Comparison of ENCODE assay signal across 1 cellular context in the genomic region with DNA sequence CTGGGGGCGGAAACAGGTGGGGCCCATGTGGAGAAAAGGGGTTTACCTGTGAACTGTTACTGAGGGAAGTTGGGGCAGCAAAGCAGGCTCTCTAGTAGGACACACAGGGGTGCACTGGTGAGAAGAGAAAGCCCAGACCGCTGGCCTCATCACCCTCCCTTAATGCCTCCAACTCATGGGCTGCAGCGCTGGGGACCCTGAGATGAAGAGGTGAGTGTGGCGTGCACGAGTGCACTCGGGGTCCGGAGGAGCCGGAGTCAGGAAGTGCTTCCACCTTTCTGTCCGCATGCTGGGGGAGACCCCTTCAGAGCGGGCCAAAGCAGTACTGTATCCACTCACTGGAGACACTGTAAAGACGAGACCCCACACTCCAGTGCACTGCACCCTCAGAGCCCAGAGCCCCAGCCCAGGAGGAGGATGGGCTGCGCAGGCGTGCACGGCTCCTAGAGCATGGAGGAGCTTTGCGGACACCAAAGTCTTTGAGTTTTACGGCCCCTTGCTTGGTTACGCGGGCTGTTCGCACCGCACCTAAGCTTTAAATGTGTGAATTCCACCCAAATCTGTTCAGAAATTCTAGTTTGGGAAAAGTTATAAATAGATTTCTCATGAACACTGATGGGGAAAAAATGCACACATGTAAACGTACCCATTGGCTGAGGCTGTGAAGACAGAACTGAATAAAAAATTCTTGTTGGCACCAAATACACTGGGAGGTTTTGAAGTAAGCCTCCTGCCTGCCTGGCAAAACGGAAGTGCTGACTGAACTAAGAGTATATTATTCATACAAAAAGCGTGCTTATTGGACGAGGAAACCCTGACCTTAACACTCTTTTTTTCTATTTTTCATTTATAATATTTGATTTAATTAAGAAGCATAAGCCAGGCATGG.
TF ChIP-seq lines count a peak whose summit lies in the region.

No MANE protein-coding gene starts in this region.

TF ChIP-seq in GM23338, 12 proteins besides CTCF, POLR2A, EP300 and RAD21 (continued from another document):
- TF ChIP-seq ZNF331 (CRISPR knock-in tag; IDR thresholded peaks at IDR 0.05; ENCODE audit: low read depth) (no peak), EZH2phosphoT487 (IDR thresholded peaks at IDR 0.05; ENCODE audit: unreplicated experiment) (no peak), EZH2 (IDR thresholded peaks at IDR 0.05; ENCODE audit: low read depth, unreplicated experiment) (no peak), ZNF114 (CRISPR knock-in tag; IDR thresholded peaks at IDR 0.05) (no peak)
